In the genomic region with DNA sequence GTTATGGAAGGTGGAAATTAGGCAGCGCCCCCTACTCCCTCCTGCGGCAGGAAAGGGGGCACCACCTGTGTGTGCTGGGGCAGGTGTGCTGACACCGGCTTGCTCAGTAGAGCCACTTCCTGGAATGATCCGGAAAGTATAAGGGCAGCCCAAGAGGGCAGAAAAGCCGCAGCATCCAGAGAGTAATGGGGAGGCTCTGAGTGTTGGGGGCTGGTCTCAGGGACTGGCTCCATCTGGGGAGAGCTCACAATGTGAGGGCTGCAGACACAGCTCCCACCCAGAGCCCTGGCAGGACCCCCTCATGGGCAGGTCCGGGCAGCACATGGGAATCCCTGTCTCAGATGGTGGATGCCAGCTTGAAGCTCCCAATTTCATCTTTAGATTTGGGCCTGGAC, we compare ENCODE assay signal across 16 cellular contexts.
DNase-seq lines count a peak whose midpoint lies in the region; ATAC-seq lines count a peak whose summit lies in the region.
"Had no signal": no experiment of that assay in that cellular context is flagged by ENCODE, and none has a peak within 500 bp of the region (broad histone marks: within the 10 kb centered on the region; RNA-seq: fewer than 3 reads in every experiment).

No MANE protein-coding gene starts in this region.

- H3K4me2 ChIP-seq in BLaER1 treated with 17β-estradiol and CSF1 and Interleukin-3, amounts not matched to agents 10 nM and 100 nM = peak overlapping the region; percentile 90 to 99 (median 97)

- peaks cover 75 to 100% (median 99%) of the 10 kb centered on the region in 10 experiments for H3K4me1 ChIP-seq in BLaER1 treated with 17β-estradiol and CSF1 and Interleukin-3, amounts not matched to agents 10 nM and 100 nM

- peaks cover 0 to 24% (median 3%) of the 10 kb centered on the region in 11 experiments; a peak in 6 of 22 replicates for H4K20me1 ChIP-seq in BLaER1 treated with 17β-estradiol and CSF1 and Interleukin-3, amounts not matched to agents 10 nM and 100 nM

- H3K27ac Mint-ChIP-seq in naive B cell = peak overlapping the region in 4 of 6 donors; percentile 2 to 75 (median 50)

- peaks cover 8 to 75% (median 17%) of the 10 kb centered on the region in 11 experiments; a peak in 19 of 22 replicates for H3K27me3 ChIP-seq in BLaER1 treated with 17β-estradiol and CSF1 and Interleukin-3, amounts not matched to agents 10 nM and 100 nM
- H3K27me3 ChIP-seq: thyroid gland had no signal

- peaks cover 7 to 9% of the 10 kb centered on the region in 2 donors for H3K36me3 Mint-ChIP-seq in naive B cell

- peaks cover under 1 to 12% (median 6%) of the 10 kb centered on the region in 7 donors for H3K9me3 Mint-ChIP-seq in naive B cell

- no peak overlapping the region; a peak in 1 of 20 replicates for H3K4me3 ChIP-seq in BLaER1 treated with 17β-estradiol and CSF1 and Interleukin-3, amounts not matched to agents 10 nM and 100 nM
- H3K4me3 ChIP-seq: thyroid gland had no signal

- peak overlapping the region in 8 of 11 experiments; percentile 72 to 87 (median 78); a peak in 16 of 22 replicates for H3K27ac ChIP-seq in BLaER1 treated with 17β-estradiol and CSF1 and Interleukin-3, amounts not matched to agents 10 nM and 100 nM
- H3K27ac ChIP-seq: thyroid gland had no signal

- ATAC-seq in naive B cell (ENCODE audit: low read depth in 2 of 2) (peak; percentile 15 to 27), HG03342 (IDR thresholded peaks at IDR 0.05; ENCODE audit: unreplicated experiment) (no peak), HG02840 (IDR thresholded peaks at IDR 0.05; ENCODE audit: low FRiP score, unreplicated experiment) (no peak)
- ATAC-seq: HCT116 had no signal

- H3K4me3 Mint-ChIP-seq in naive B cell = peak overlapping the region; percentile 48 to 86 (median 68)

- H3K9ac ChIP-seq in BLaER1 treated with 17β-estradiol and CSF1 and Interleukin-3, amounts not matched to agents 10 nM and 100 nM = peak overlapping the region in 8 of 11 experiments; percentile 55 to 76 (median 68); a peak in 14 of 22 replicates

- H3K9me3 ChIP-seq in BLaER1 treated with 17β-estradiol and CSF1 and Interleukin-3, amounts not matched to agents 10 nM and 100 nM (replicated peaks in 1 of 11) = peaks cover 4 to 8% (median 7%) of the 10 kb centered on the region in 11 experiments; a peak in 21 of 22 replicates
- H3K9me3 ChIP-seq: thyroid gland had no signal

- DNase-seq in COLO668 (lab: John Stamatoyannopoulos, UW; ENCODE audit: unreplicated experiment) (peak; percentile 53), naive B cell (no peak), NCI-H2171 (lab: John Stamatoyannopoulos, UW) (no peak), inferior parietal cortex (ENCODE audit: extremely low spot score) (no peak)
- peak; percentile 51 for DNase-seq in activated CD8-positive, alpha-beta memory T cell treated with anti-CD3 and anti-CD28 coated beads, Interleukin-2, amount 50 U/mL, for 48 hours
- DNase-seq: activated CD4-positive, alpha-beta T cell treated with anti-CD3 and anti-CD28 coated beads, Interleukin-2, amount 50 U/mL, for 1 hour; erythroblast; Kasumi-1; kidney glomerular epithelial cell; NCI-H1930; stimulated activated CD4-positive, alpha-beta T cell treated with anti-CD3 and anti-CD28 coated beads, Interleukin-15, amount 100 ng/mL, for 24 hours; thyroid gland had no signal

- H3K27me3 Mint-ChIP-seq in naive B cell = no peaks in the 10 kb centered on the region

- peaks cover 62 to 80% (median 76%) of the 10 kb centered on the region in 3 donors for H3K4me1 Mint-ChIP-seq in naive B cell

- H3K36me3 ChIP-seq in BLaER1 treated with 17β-estradiol and CSF1 and Interleukin-3, amounts not matched to agents 10 nM and 100 nM = no peaks in the 10 kb centered on the region
- H3K36me3 ChIP-seq: thyroid gland had no signal

Comparison
In these comparisons a context has a peak if more than half of its experiments do, and no peak if none do; other contexts are left out.
1. DNase-seq: peak in COLO668 (single experiment) and activated CD8-positive, alpha-beta memory T cell treated with anti-CD3 and anti-CD28 coated beads, Interleukin-2, amount 50 U/mL, for 48 hours (single experiment); none in naive B cell (single experiment), NCI-H2171 (single experiment) and inferior parietal cortex (single experiment).
2. ATAC-seq: peak in naive B cell (2 of 2); none in HG03342 (single experiment) and HG02840 (single experiment).